19 cellular contexts compared by ENCODE assay signal in the genomic region with DNA sequence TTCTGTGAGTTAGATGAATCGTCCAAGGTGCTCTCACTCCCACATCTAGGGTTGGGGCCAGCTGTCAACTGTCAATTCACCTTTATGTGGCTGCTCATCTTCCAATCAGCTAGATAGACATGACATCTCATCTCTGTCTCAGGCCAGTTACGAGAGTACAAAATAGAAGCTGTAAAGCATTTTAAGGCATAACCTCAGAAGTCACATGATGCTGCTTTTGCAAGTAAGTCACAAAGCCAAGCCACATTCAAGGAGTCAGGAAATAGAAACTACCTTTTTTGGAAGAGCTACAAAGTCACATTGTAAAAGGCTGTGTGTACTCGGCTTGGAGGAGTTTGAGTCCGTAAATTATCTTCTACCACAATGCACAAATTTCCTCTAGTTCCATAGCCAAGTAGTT. TPM values are rescaled to one million over a fixed set of nuclear protein-coding genes. Genes with fewer than 3 reads are reported as not detected.
A peak's percentile ranks its signal among the peaks of the same experiment; 100 is the strongest.
DNase-seq lines count a peak whose midpoint lies in the region; ATAC-seq and TF ChIP-seq lines count a peak whose summit lies in the region.
"Had no signal": no experiment of that assay in that cellular context is flagged by ENCODE, and none has a peak within 500 bp of the region (broad histone marks: within the 10 kb centered on the region; RNA-seq: fewer than 3 reads in every experiment).

No MANE protein-coding gene starts in this region.

- peaks cover 18% of the 10 kb centered on the region for H3K36me3 Mint-ChIP-seq in activated CD8-positive, alpha-beta memory T cell treated with anti-CD3 and anti-CD28 coated beads, Interleukin-2, amount 10 ng/mL, durations not matched to agents 7 days and 5 days
- peaks cover 8% of the 10 kb centered on the region for H3K36me3 Mint-ChIP-seq in activated CD8-positive, alpha-beta T cell treated with anti-CD3 and anti-CD28 coated beads, Interleukin-2, amount 10 ng/mL, durations not matched to agents 7 days and 5 days (ENCODE audit: low read depth)
- H3K36me3 Mint-ChIP-seq: memory B cell had no signal

- no peak for TF ChIP-seq POLR2A in NB4 (IDR thresholded peaks at IDR 0.05; ENCODE audit: extremely low read depth, insufficient read length)

- ATAC-seq in activated CD8-positive, alpha-beta memory T cell treated with anti-CD3 and anti-CD28 coated beads, Interleukin-2, amount 10 ng/mL, durations not matched to agents 7 days and 5 days = peak; percentile 71
- peak; percentile 73 for ATAC-seq in activated CD8-positive, alpha-beta T cell treated with anti-CD3 and anti-CD28 coated beads, Interleukin-2, amount 10 ng/mL, durations not matched to agents 7 days and 5 days
- ATAC-seq in HG02588 (IDR thresholded peaks at IDR 0.05; ENCODE audit: unreplicated experiment) = no peak
- ATAC-seq: gastroesophageal sphincter had no signal

- no peaks in the 10 kb centered on the region for H3K9me3 ChIP-seq in smooth muscle cell (replicated peaks; ENCODE audit: low read depth)
- H3K9me3 ChIP-seq: Caco-2, gastroesophageal sphincter, sigmoid colon had no signal

- H3K27me3 ChIP-seq in smooth muscle cell (ENCODE audit: low read depth) = peaks cover 6% of the 10 kb centered on the region

- no peaks in the 10 kb centered on the region for H3K79me2 ChIP-seq in smooth muscle cell (ENCODE audit: low read depth)

- no peak for TF ChIP-seq CTCF in NB4 (IDR thresholded peaks at IDR 0.05; ENCODE audit: low read depth, low read length)
- TF ChIP-seq CTCF in smooth muscle cell (IDR thresholded peaks at IDR 0.05; ENCODE audit: borderline replicate concordance, insufficient read depth, poor library complexity, severe bottlenecking) = no peak

- peaks cover 3% of the 10 kb centered on the region for H3K27me3 Mint-ChIP-seq in activated CD8-positive, alpha-beta memory T cell treated with anti-CD3 and anti-CD28 coated beads, Interleukin-2, amount 10 ng/mL, durations not matched to agents 7 days and 5 days
- H3K27me3 Mint-ChIP-seq in activated CD8-positive, alpha-beta T cell treated with anti-CD3 and anti-CD28 coated beads, Interleukin-2, amount 10 ng/mL, durations not matched to agents 7 days and 5 days (ENCODE audit: low read depth) = no peaks in the 10 kb centered on the region
- H3K27me3 Mint-ChIP-seq: memory B cell had no signal

- peak; percentile 64 for DNase-seq in activated CD8-positive, alpha-beta memory T cell treated with anti-CD3 and anti-CD28 coated beads, Interleukin-2, amount 10 ng/mL, durations not matched to agents 7 days and 5 days
- DNase-seq in activated CD8-positive, alpha-beta memory T cell treated with anti-CD3 and anti-CD28 coated beads, Interleukin-2, amount 50 U/mL, for 4 hours = no peak
- peak; percentile 51 for DNase-seq in NB4 (ENCODE audit: low read depth)
- DNase-seq in activated CD8-positive, alpha-beta T cell treated with anti-CD3 and anti-CD28 coated beads, Interleukin-2, amount 10 ng/mL, durations not matched to agents 7 days and 5 days = peak; percentile 61
- no peak for DNase-seq in smooth muscle cell (lab: John Stamatoyannopoulos, UW; ENCODE audit: unreplicated experiment)
- no peak for DNase-seq in stimulated activated CD4-positive, alpha-beta T cell treated with anti-CD3 and anti-CD28 coated beads, Interleukin-4, amount 100 ng/mL, for 1 hour
- DNase-seq in stimulated activated CD4-positive, alpha-beta T cell treated with anti-CD3 and anti-CD28 coated beads, Interleukin-2, amount 100 ng/mL, for 24 hours = no peak
- DNase-seq: Caco-2; GOT3; NCI-H187; NCI-H526; occipital lobe; sigmoid colon; stimulated activated naive CD4-positive, alpha-beta T cell treated with Interleukin-2 at 50 U/mL for 16 hours had no signal

- H3K27ac ChIP-seq in smooth muscle cell (ENCODE audit: low read depth) = no peak overlapping the region
- H3K27ac ChIP-seq: gastroesophageal sphincter, sigmoid colon had no signal

- H3K4me3 ChIP-seq in NB4 (ENCODE audit: low read depth, low read length) = no peak overlapping the region
- no peak overlapping the region for H3K4me3 ChIP-seq in smooth muscle cell
- H3K4me3 ChIP-seq: gastroesophageal sphincter, sigmoid colon had no signal

- 78% methylated on average over 4 of the region's 4 CpGs for WGBS in smooth muscle cell (ENCODE audit: low lambda C conversion rate)

- H3K27ac Mint-ChIP-seq in activated CD8-positive, alpha-beta memory T cell treated with anti-CD3 and anti-CD28 coated beads, Interleukin-2, amount 10 ng/mL, durations not matched to agents 7 days and 5 days = no peak overlapping the region
- no peak overlapping the region for H3K27ac Mint-ChIP-seq in activated CD8-positive, alpha-beta T cell treated with anti-CD3 and anti-CD28 coated beads, Interleukin-2, amount 10 ng/mL, durations not matched to agents 7 days and 5 days
- H3K27ac Mint-ChIP-seq: memory B cell had no signal

- no peaks in the 10 kb centered on the region for H4K20me1 ChIP-seq in smooth muscle cell (ENCODE audit: low read depth)

- H2AFZ ChIP-seq in smooth muscle cell (ENCODE audit: low read depth) = peak overlapping the region; percentile 26

- H3K4me1 ChIP-seq in smooth muscle cell (ENCODE audit: low read depth) = no peaks in the 10 kb centered on the region
- H3K4me1 ChIP-seq: gastroesophageal sphincter, sigmoid colon had no signal

- CTCF ChIA-PET in activated CD8-positive, alpha-beta memory T cell treated with anti-CD3 and anti-CD28 coated beads, Interleukin-2, amount 10 ng/mL, durations not matched to agents 7 days and 5 days (lab: Charles Lee) = interaction anchor here (0.6 to 7.2 kb wide), 29 partner anchors 9 to 348 kb away, joined by 3 to 248 read pairs (median 4); a partner anchor contains a TSS
- CTCF ChIA-PET in activated CD8-positive, alpha-beta T cell treated with anti-CD3 and anti-CD28 coated beads, Interleukin-2, amount 10 ng/mL, durations not matched to agents 7 days and 5 days (lab: Charles Lee) = interaction anchor here (1.0 to 7.2 kb wide), 33 partner anchors 11 to 372 kb away, joined by 3 to 371 read pairs (median 5); a partner anchor contains a TSS

- no peak overlapping the region for H3K4me3 Mint-ChIP-seq in activated CD8-positive, alpha-beta memory T cell treated with anti-CD3 and anti-CD28 coated beads, Interleukin-2, amount 10 ng/mL, durations not matched to agents 7 days and 5 days
- H3K4me3 Mint-ChIP-seq in activated CD8-positive, alpha-beta T cell treated with anti-CD3 and anti-CD28 coated beads, Interleukin-2, amount 10 ng/mL, durations not matched to agents 7 days and 5 days = no peak overlapping the region
- H3K4me3 Mint-ChIP-seq: memory B cell had no signal

- POLR2A ChIA-PET in activated CD8-positive, alpha-beta T cell treated with anti-CD3 and anti-CD28 coated beads, Interleukin-2, amount 10 ng/mL, durations not matched to agents 7 days and 5 days (lab: Charles Lee) = interaction anchor here (0.7 to 4.7 kb wide), 4 partner anchors 56 to 157 kb away, joined by 3 to 43 read pairs (median 6); a partner anchor contains a TSS

- peaks cover 45% of the 10 kb centered on the region for H3K4me1 Mint-ChIP-seq in activated CD8-positive, alpha-beta memory T cell treated with anti-CD3 and anti-CD28 coated beads, Interleukin-2, amount 10 ng/mL, durations not matched to agents 7 days and 5 days
- peaks cover 46% of the 10 kb centered on the region for H3K4me1 Mint-ChIP-seq in activated CD8-positive, alpha-beta T cell treated with anti-CD3 and anti-CD28 coated beads, Interleukin-2, amount 10 ng/mL, durations not matched to agents 7 days and 5 days (ENCODE audit: low read depth)

- no peaks in the 10 kb centered on the region for H3K36me3 ChIP-seq in smooth muscle cell (ENCODE audit: low read depth)
- H3K36me3 ChIP-seq: gastroesophageal sphincter, sigmoid colon had no signal

- no peaks in the 10 kb centered on the region for H3F3A ChIP-seq in smooth muscle cell (ENCODE audit: low read depth)

- peak overlapping the region; percentile 18 for H3K4me2 ChIP-seq in smooth muscle cell

- H3K9me3 Mint-ChIP-seq in activated CD8-positive, alpha-beta memory T cell treated with anti-CD3 and anti-CD28 coated beads, Interleukin-2, amount 10 ng/mL, durations not matched to agents 7 days and 5 days (ENCODE audit: low read depth) = no peaks in the 10 kb centered on the region
- H3K9me3 Mint-ChIP-seq in activated CD8-positive, alpha-beta T cell treated with anti-CD3 and anti-CD28 coated beads, Interleukin-2, amount 10 ng/mL, durations not matched to agents 7 days and 5 days (ENCODE audit: insufficient read depth) = peaks cover 8% of the 10 kb centered on the region
- H3K9me3 Mint-ChIP-seq: memory B cell had no signal

- no peak overlapping the region for H3K9ac ChIP-seq in smooth muscle cell (ENCODE audit: low read depth)

RNA-seq across cellular contexts. Expression of a gene that starts 5.1 kb away (rescaled TPM):
- 10 to 100 TPM; 35.3 to 55.6 TPM for total RNA-seq in activated CD8-positive, alpha-beta memory T cell treated with anti-CD3 and anti-CD28 coated beads, Interleukin-2, amount 10 ng/mL, durations not matched to agents 7 days and 5 days
- 10 to 100 TPM; 41.4 to 41.5 TPM for total RNA-seq in activated CD8-positive, alpha-beta T cell treated with anti-CD3 and anti-CD28 coated beads, Interleukin-2, amount 10 ng/mL, durations not matched to agents 7 days and 5 days
- 0.76 TPM in 1 of 2 replicates, not detected in the other for total RNA-seq in smooth muscle cell
- 0.19 TPM in 1 of 2 replicates, not detected in the other for polyA plus RNA-seq in smooth muscle cell
- total RNA-seq: A673, chondrocyte had no signal

RNA-seq across cellular contexts. Expression of a gene that starts 29.1 kb away (rescaled TPM):
- total RNA-seq in activated CD8-positive, alpha-beta memory T cell treated with anti-CD3 and anti-CD28 coated beads, Interleukin-2, amount 10 ng/mL, durations not matched to agents 7 days and 5 days = 1 to 10 TPM; 1.4 to 2.0 TPM
- under 1 TPM; 0.34 to 0.37 TPM for total RNA-seq in activated CD8-positive, alpha-beta T cell treated with anti-CD3 and anti-CD28 coated beads, Interleukin-2, amount 10 ng/mL, durations not matched to agents 7 days and 5 days
- not detected in 2 replicates for total RNA-seq in smooth muscle cell
- polyA plus RNA-seq in smooth muscle cell = not detected in 2 replicates
- total RNA-seq: A673, chondrocyte, gastroesophageal sphincter, occipital lobe, sigmoid colon had no signal

Comparison
In these comparisons a context has a peak if more than half of its experiments do, and no peak if none do; other contexts are left out.
1. DNase-seq: peak in activated CD8-positive, alpha-beta memory T cell treated with anti-CD3 and anti-CD28 coated beads, Interleukin-2, amount 10 ng/mL, durations not matched to agents 7 days and 5 days (single experiment), NB4 (single experiment) and activated CD8-positive, alpha-beta T cell treated with anti-CD3 and anti-CD28 coated beads, Interleukin-2, amount 10 ng/mL, durations not matched to agents 7 days and 5 days (single experiment); none in activated CD8-positive, alpha-beta memory T cell treated with anti-CD3 and anti-CD28 coated beads, Interleukin-2, amount 50 U/mL, for 4 hours (single experiment), smooth muscle cell (single experiment), stimulated activated CD4-positive, alpha-beta T cell treated with anti-CD3 and anti-CD28 coated beads, Interleukin-4, amount 100 ng/mL, for 1 hour (single experiment) and stimulated activated CD4-positive, alpha-beta T cell treated with anti-CD3 and anti-CD28 coated beads, Interleukin-2, amount 100 ng/mL, for 24 hours (0 of 2).
2. RNA of a gene that starts 5.1 kb away (total RNA-seq): 35.3 to 55.6 TPM in activated CD8-positive, alpha-beta memory T cell treated with anti-CD3 and anti-CD28 coated beads, Interleukin-2, amount 10 ng/mL, durations not matched to agents 7 days and 5 days and 41.4 to 41.5 TPM in activated CD8-positive, alpha-beta T cell treated with anti-CD3 and anti-CD28 coated beads, Interleukin-2, amount 10 ng/mL, durations not matched to agents 7 days and 5 days; 0.76 TPM in smooth muscle cell; every median in the first group is over 10 times any median in the second.